1 cellular context compared by ENCODE assay signal in genomic region chr7:100419660-100420226, GRCh38.
TF ChIP-seq lines count a peak whose summit lies in the region.

No MANE protein-coding gene starts in this region.

TF ChIP-seq in SK-N-SH, 30 proteins besides CTCF, POLR2A, EP300 and RAD21 (continued from another document):
- TF ChIP-seq REST (IDR thresholded peaks at IDR 0.05; ENCODE audit: low read depth, low read length) = no peak
- TF ChIP-seq CHD2 (IDR thresholded peaks at IDR 0.05; ENCODE audit: low read length, partially characterized antibody) = no peak
- no peak for TF ChIP-seq RFX5 (IDR thresholded peaks at IDR 0.05; ENCODE audit: low read length)
